21 cellular contexts compared by ENCODE assay signal in genomic region chr16:89084411-89084810, GRCh38. TPM values are rescaled to one million over a fixed set of nuclear protein-coding genes. Genes with fewer than 3 reads are reported as not detected.
A peak's percentile ranks its signal among the peaks of the same experiment; 100 is the strongest.
DNase-seq lines count a peak whose midpoint lies in the region; ATAC-seq and FAIRE-seq lines count a peak whose summit lies in the region.
"Had no signal": no experiment of that assay in that cellular context is flagged by ENCODE, and none has a peak within 500 bp of the region (broad histone marks: within the 10 kb centered on the region; RNA-seq: fewer than 3 reads in every experiment).

No MANE protein-coding gene starts in this region.

- H3K27ac Mint-ChIP-seq in activated T-cell treated with anti-CD3 and anti-CD28 coated beads, Interleukin-2, amount 50 U/mL, for 24 hours, result peak overlapping the region; percentile 50
- H3K27ac Mint-ChIP-seq: CD8-positive, alpha-beta T cell; GM23338 had no signal

- no peak for FAIRE-seq in small intestine (lab: Jason Lieb, UNC)
- FAIRE-seq: HTR-8/SVneo had no signal

- H3K27ac ChIP-seq in duodenal mucosa (ENCODE audit: low read depth, low read length), result no peak overlapping the region
- H3K27ac ChIP-seq in small intestine (ENCODE audit: low read depth in 1 of 2, low read length in 1 of 2), result no peak overlapping the region

- peaks cover 8% of the 10 kb centered on the region for H3K27me3 Mint-ChIP-seq in activated T-cell treated with anti-CD3 and anti-CD28 coated beads, Interleukin-2, amount 50 U/mL, for 24 hours

- H3K36me3 Mint-ChIP-seq in activated T-cell treated with anti-CD3 and anti-CD28 coated beads, Interleukin-2, amount 50 U/mL, for 24 hours (ENCODE audit: low read depth), result no peaks in the 10 kb centered on the region
- H3K36me3 Mint-ChIP-seq: CD8-positive, alpha-beta T cell had no signal

- H3K36me3 ChIP-seq in duodenal mucosa (ENCODE audit: control insufficient read depth in 1 of 2, insufficient read depth in 2 of 2, low read length in 2 of 2) (no peaks in the 10 kb centered on the region), small intestine (ENCODE audit: control insufficient read depth in 2 of 2, insufficient read depth in 2 of 2, low read length in 2 of 2) (no peaks in the 10 kb centered on the region)

- no peaks in the 10 kb centered on the region for H3K4me1 Mint-ChIP-seq in activated T-cell treated with anti-CD3 and anti-CD28 coated beads, Interleukin-2, amount 50 U/mL, for 24 hours (ENCODE audit: low read depth)

- ATAC-seq in HG03139 (IDR thresholded peaks at IDR 0.05; ENCODE audit: unreplicated experiment) (no peak), Right ventricle myocardium inferior (no peak), GM21526 (IDR thresholded peaks at IDR 0.05; ENCODE audit: low FRiP score, unreplicated experiment) (no peak)
- ATAC-seq: CD8-positive, alpha-beta T cell; GM23338; left ventricle myocardium superior had no signal

- peak overlapping the region in 1 of 2 donors; percentile 19 for H3K9ac ChIP-seq in duodenal mucosa (ENCODE audit: low read depth in 1 of 2, low read length in 2 of 2)

- H3K4me1 ChIP-seq in duodenal mucosa (ENCODE audit: control insufficient read depth in 1 of 2, insufficient read depth in 2 of 2, low read length in 2 of 2), result peaks cover 5 to 8% of the 10 kb centered on the region in 2 donors
- no peaks in the 10 kb centered on the region for H3K4me1 ChIP-seq in small intestine (ENCODE audit: control insufficient read depth in 2 of 2, insufficient read depth in 1 of 2, low read depth in 1 of 2, low read length in 1 of 2)

- H3K9me3 ChIP-seq in duodenal mucosa (ENCODE audit: control insufficient read depth in 1 of 2, low read length in 2 of 2) (no peaks in the 10 kb centered on the region), small intestine (ENCODE audit: control insufficient read depth, low read depth) (no peaks in the 10 kb centered on the region)

- 21 to 53% (median 25%) methylated on average over 12 of the region's 12 CpGs for WGBS in small intestine, 3 donors

- peak overlapping the region; percentile 29 to 32 for H3K4me3 ChIP-seq in duodenal mucosa (ENCODE audit: low read depth in 1 of 2, low read length in 2 of 2)
- H3K4me3 ChIP-seq in small intestine (ENCODE audit: low read depth in 1 of 2, low read length in 2 of 2), result no peak overlapping the region
- H3K4me3 ChIP-seq: GM23338 had no signal

- no peak overlapping the region for H3K4me3 Mint-ChIP-seq in activated T-cell treated with anti-CD3 and anti-CD28 coated beads, Interleukin-2, amount 50 U/mL, for 24 hours
- H3K4me3 Mint-ChIP-seq: CD8-positive, alpha-beta T cell; GM23338 had no signal

- intact Hi-C loops in Right ventricle myocardium inferior (cut with DNase I), result no loop called here

- H3K27me3 ChIP-seq in duodenal mucosa (ENCODE audit: control insufficient read depth in 1 of 2, insufficient read depth in 2 of 2, low read length in 2 of 2) (peaks cover 6 to 18% of the 10 kb centered on the region in 2 donors), small intestine (ENCODE audit: control insufficient read depth in 2 of 2, insufficient read depth in 2 of 2, low read length in 2 of 2) (peaks cover 0 to 4% of the 10 kb centered on the region in 2 donors)

- no peaks in the 10 kb centered on the region for H3K9me3 Mint-ChIP-seq in activated T-cell treated with anti-CD3 and anti-CD28 coated beads, Interleukin-2, amount 50 U/mL, for 24 hours
- H3K9me3 Mint-ChIP-seq: CD8-positive, alpha-beta T cell had no signal

- no peak for DNase-seq in activated T-cell treated with anti-CD3 and anti-CD28 coated beads, Interleukin-2, amount 50 U/mL, for 24 hours
- no peak for DNase-seq in activated T-cell treated with anti-CD3 and anti-CD28 coated beads, Interleukin-2, amount 50 U/mL, for 1 hour
- peak; percentile 53 for DNase-seq in NCI-H2171 treated with DMSO at 0.1 percent for 48 hours (lab: John Stamatoyannopoulos, UW)
- DNase-seq in small intestine, result peak; percentile 93
- DNase-seq in Right ventricle myocardium inferior (ENCODE audit: missing footprints), result no peak
- DNase-seq: activated effector memory CD4-positive, alpha-beta T cell treated with anti-CD3 and anti-CD28 coated beads, Interleukin-2, amount 50 U/mL, for 16 hours; CD8-positive, alpha-beta T cell; cerebellar nuclear complex; DND-41; glutamatergic neuron; left ventricle myocardium superior; NCI-H226; SIG-M5; stimulated activated CD4-positive, alpha-beta T cell treated with anti-CD3 and anti-CD28 coated beads, Interleukin-12 subunit alpha, Interleukin-12 subunit beta, amount 100 ng/mL, for 4 hours; stimulated activated naive CD4-positive, alpha-beta T cell treated with Interleukin-2 at 50 U/mL for 16 hours; trophoblast cell had no signal

RNA-seq across cellular contexts. Expression of gene ACSF3, which starts 9.2 kb away (rescaled TPM):
- polyA plus RNA-seq in small intestine, result 10 to 100 TPM; 49.2 to 93.7 (median 68.1) TPM
- 17.0 TPM for total RNA-seq in Right ventricle myocardium inferior

Comparison
In these comparisons a context has a peak if more than half of its experiments do, and no peak if none do; other contexts are left out.
1. DNase-seq: peak in NCI-H2171 treated with DMSO at 0.1 percent for 48 hours (single experiment) and small intestine (single experiment); none in activated T-cell treated with anti-CD3 and anti-CD28 coated beads, Interleukin-2, amount 50 U/mL, for 24 hours (single experiment), activated T-cell treated with anti-CD3 and anti-CD28 coated beads, Interleukin-2, amount 50 U/mL, for 1 hour (single experiment) and Right ventricle myocardium inferior (single experiment).
2. H3K4me3 ChIP-seq: peak in duodenal mucosa (2 of 2); none in small intestine (0 of 2).